In genomic region chr6:37525460-37526357, GRCh38 we compare ENCODE assay signal across 12 cellular contexts. TPM values are rescaled to one million over a fixed set of nuclear protein-coding genes. Genes with fewer than 3 reads are reported as not detected.
A peak's percentile ranks its signal among the peaks of the same experiment; 100 is the strongest.
DNase-seq lines count a peak whose midpoint lies in the region; ATAC-seq and TF ChIP-seq lines count a peak whose summit lies in the region.
"Had no signal": no experiment of that assay in that cellular context is flagged by ENCODE, and none has a peak within 500 bp of the region (broad histone marks: within the 10 kb centered on the region; RNA-seq: fewer than 3 reads in every experiment).

No MANE protein-coding gene starts in this region.

- no peak overlapping the region for H2AFZ ChIP-seq in H9 (ENCODE audit: low read length)

- no peak overlapping the region for H3K18ac ChIP-seq in H9 (ENCODE audit: insufficient read length, low read depth, low read length)

- H3K4me3 Mint-ChIP-seq in H9, result no peak overlapping the region; a peak in 1 of 5 replicates
- H3K4me3 Mint-ChIP-seq: activated B cell treated with CpG ODN at 0.5 μM for 24 hours; activated naive CD4-positive, alpha-beta T cell treated with anti-CD3 and anti-CD28 coated beads for 36 hours had no signal

- H3K79me1 ChIP-seq in H9 (ENCODE audit: insufficient read depth, low read depth, low read length, poor library complexity, severe bottlenecking), result no peaks in the 10 kb centered on the region

- H4K20me1 ChIP-seq in H9 (ENCODE audit: control insufficient read depth, insufficient read depth, insufficient read length), result no peaks in the 10 kb centered on the region

- no peak for ATAC-seq in GM19397 (IDR thresholded peaks at IDR 0.05; ENCODE audit: unreplicated experiment)
- ATAC-seq in GM21423 (IDR thresholded peaks at IDR 0.05; ENCODE audit: unreplicated experiment), result no peak

- no peak overlapping the region for H3T11ph ChIP-seq in H9 (ENCODE audit: low read length)

- peaks cover 10 to 20% of the 10 kb centered on the region in 2 experiments for H3K4me1 Mint-ChIP-seq in H9

- no peaks in the 10 kb centered on the region for H3K36me3 ChIP-seq in SJCRH30
- H3K36me3 ChIP-seq: tibial nerve had no signal

- TF ChIP-seq CTCF in H9 (conservative IDR thresholded peaks at IDR 0.05) (peak; percentile 51), fibroblast of villous mesenchyme (IDR thresholded peaks at IDR 0.05; ENCODE audit: insufficient read depth, low read depth, low read length) (no peak)

- H4K91ac ChIP-seq in H9 (ENCODE audit: insufficient read length, low read depth, low read length), result no peak overlapping the region

- H4K8ac ChIP-seq in H9 (replicated peaks; ENCODE audit: insufficient read length, low read depth, low read length), result no peak overlapping the region

- no peak overlapping the region for H3K4me2 ChIP-seq in H9 (ENCODE audit: insufficient read depth, insufficient read length, low read length)

- DNase-seq in AG20443 (ENCODE audit: low spot score) (peak; percentile 68), H9 (peak; percentile 71), SJCRH30 (peak; percentile 40 to 62), fibroblast of villous mesenchyme (ENCODE audit: low read depth) (peak; percentile 31), activated gamma-delta T cell treated with Interleukin-2 at 50 U/mL for 16 hours (no peak), caudate nucleus (lab: John Stamatoyannopoulos, UW) (no peak)
- DNase-seq: activated B cell treated with CpG ODN at 0.5 μM for 24 hours; activated naive CD4-positive, alpha-beta T cell treated with anti-CD3 and anti-CD28 coated beads for 36 hours; kidney had no signal

- no peak overlapping the region for H2BK15ac ChIP-seq in H9 (ENCODE audit: low read depth, low read length)

- no peak overlapping the region for H4K5ac ChIP-seq in H9 (ENCODE audit: insufficient read length, low read depth, low read length)

- no CpG with 5 or more reads among the region's 12 CpGs for WGBS in H9 (ENCODE audit: extremely low coverage, insufficient read length, low lambda C conversion rate)

- no peak overlapping the region for H2BK12ac ChIP-seq in H9 (ENCODE audit: insufficient read length, low read depth, low read length)

- no peaks in the 10 kb centered on the region for H3K23me2 ChIP-seq in H9 (ENCODE audit: insufficient read length, low read depth, low read length, poor library complexity, severe bottlenecking)

- H3K56ac ChIP-seq in H9 (ENCODE audit: insufficient read length, low read depth, low read length), result no peak overlapping the region

- H3K4me3 ChIP-seq in SJCRH30, result no peak overlapping the region
- H3K4me3 ChIP-seq in fibroblast of villous mesenchyme (ENCODE audit: low read depth, low read length), result no peak overlapping the region
- H3K4me3 ChIP-seq: tibial nerve had no signal

- H3K27me3 Mint-ChIP-seq in H9 (ENCODE audit: low read depth), result peaks cover 36% of the 10 kb centered on the region

- no peaks in the 10 kb centered on the region for H3K36me3 Mint-ChIP-seq in H9 (ENCODE audit: insufficient read depth in 1 of 3, low read depth in 3 of 3)

- no peak overlapping the region for H3K9ac ChIP-seq in H9 (ENCODE audit: extremely low read depth, insufficient read length, low read length)

- H2BK20ac ChIP-seq in H9 (ENCODE audit: low read depth, low read length, poor library complexity, severe bottlenecking), result no peak overlapping the region

- H3K9me3 ChIP-seq in H9 (ENCODE audit: control insufficient read depth, low read depth, low read length) (no peaks in the 10 kb centered on the region), SJCRH30 (replicated peaks) (no peaks in the 10 kb centered on the region)
- H3K9me3 ChIP-seq: tibial nerve had no signal

- no peak overlapping the region for H3K4ac ChIP-seq in H9 (ENCODE audit: low read depth, low read length)

- H3K4me1 ChIP-seq in H9 (ENCODE audit: insufficient read depth, low read length) (no peaks in the 10 kb centered on the region), SJCRH30 (peaks cover 6% of the 10 kb centered on the region)
- H3K4me1 ChIP-seq: tibial nerve had no signal

- H3K27ac ChIP-seq in H9 (ENCODE audit: insufficient read length, low read depth, low read length) (no peak overlapping the region), SJCRH30 (no peak overlapping the region), caudate nucleus (ENCODE audit: low read depth, low read length) (no peak overlapping the region)
- H3K27ac ChIP-seq: tibial nerve had no signal

- H3K9me3 Mint-ChIP-seq in H9, result no peaks in the 10 kb centered on the region; a peak in 2 of 5 replicates
- H3K9me3 Mint-ChIP-seq: activated B cell treated with CpG ODN at 0.5 μM for 24 hours; activated naive CD4-positive, alpha-beta T cell treated with anti-CD3 and anti-CD28 coated beads for 36 hours had no signal

- H3K14ac ChIP-seq in H9 (ENCODE audit: insufficient read depth, low read length), result no peak overlapping the region

- no peak overlapping the region for H2BK120ac ChIP-seq in H9 (ENCODE audit: low read depth, low read length, poor library complexity, severe bottlenecking)

- H3K27ac Mint-ChIP-seq in H9, result no peak overlapping the region; a peak in 1 of 7 replicates
- H3K27ac Mint-ChIP-seq: activated B cell treated with CpG ODN at 0.5 μM for 24 hours; activated naive CD4-positive, alpha-beta T cell treated with anti-CD3 and anti-CD28 coated beads for 36 hours had no signal

- H2AK5ac ChIP-seq in H9 (ENCODE audit: insufficient read length, low read length), result no peak overlapping the region

- H2BK5ac ChIP-seq in H9 (ENCODE audit: insufficient read length, low read length), result no peak overlapping the region

- H3K27me3 ChIP-seq in H9 (ENCODE audit: insufficient read depth, low read length) (no peaks in the 10 kb centered on the region), SJCRH30 (no peaks in the 10 kb centered on the region)

- H3K23ac ChIP-seq in H9 (ENCODE audit: insufficient read length, low read depth, low read length), result no peak overlapping the region

- H3K79me2 ChIP-seq in H9 (ENCODE audit: insufficient read depth, low read length), result no peaks in the 10 kb centered on the region

RNA-seq across cellular contexts. Expression of gene CCDC167, which starts 26.0 kb away (rescaled TPM):
- total RNA-seq in H9 (2021) (28.0 and 31.9 TPM in 2 replicates), fibroblast of villous mesenchyme (12.5 and 18.4 TPM in 2 replicates)
- total RNA-seq in SJCRH30 (2014; rRNA removed; shearing (Covaris generic)), result 29.0 and 34.1 TPM in 2 replicates

Comparison
In these comparisons a context has a peak if more than half of its experiments do, and no peak if none do; other contexts are left out.
1. DNase-seq: peak in AG20443 (single experiment), H9 (single experiment), SJCRH30 (2 of 2) and fibroblast of villous mesenchyme (single experiment); none in activated gamma-delta T cell treated with Interleukin-2 at 50 U/mL for 16 hours (single experiment) and caudate nucleus (0 of 61).